ENCODE assay signal across 16 cellular contexts in the genomic region with DNA sequence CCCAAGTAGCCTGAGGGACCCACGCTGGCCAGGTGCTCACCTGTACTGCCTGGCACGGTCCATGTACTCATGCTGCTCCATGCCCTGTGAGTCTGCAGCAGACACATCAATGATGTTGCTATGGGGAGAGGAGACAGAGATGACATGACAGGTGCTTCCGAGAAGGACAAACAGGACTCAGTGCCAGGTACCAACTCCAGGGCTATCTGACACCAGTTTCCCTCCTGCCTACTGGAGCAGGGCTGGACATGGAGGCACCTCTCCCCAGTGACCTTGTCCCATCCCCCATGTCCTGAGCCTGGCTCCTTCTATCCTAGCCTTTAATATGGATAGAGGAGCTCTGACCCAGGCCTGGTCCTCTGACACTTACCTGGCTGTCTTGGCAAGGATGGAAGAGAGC. TPM values are rescaled to one million over a fixed set of nuclear protein-coding genes. Genes with fewer than 3 reads are reported as not detected.
DNase-seq lines count a peak whose midpoint lies in the region; ATAC-seq and TF ChIP-seq lines count a peak whose summit lies in the region.
"Had no signal": no experiment of that assay in that cellular context is flagged by ENCODE, and none has a peak within 500 bp of the region (broad histone marks: within the 10 kb centered on the region; RNA-seq: fewer than 3 reads in every experiment).

No MANE protein-coding gene starts in this region.

- TF ChIP-seq CTCF in heart right ventricle (IDR thresholded peaks at IDR 0.05), result no peak

- H3K18ac ChIP-seq in neuronal stem cell (ENCODE audit: low read length), result no peak overlapping the region

- no peaks in the 10 kb centered on the region for H3K27me3 Mint-ChIP-seq in activated T-cell treated with anti-CD3 and anti-CD28 coated beads, Interleukin-2, amount 50 U/mL, for 72 hours (ENCODE audit: low read depth)
- no peaks in the 10 kb centered on the region for H3K27me3 Mint-ChIP-seq in activated T-cell treated with anti-CD3 and anti-CD28 coated beads, Interleukin-2, amount 50 U/mL, for 4 hours (ENCODE audit: low read depth)
- no peaks in the 10 kb centered on the region for H3K27me3 Mint-ChIP-seq in T-helper 17 cell
- H3K27me3 Mint-ChIP-seq: CD4-positive, CD25-positive, alpha-beta regulatory T cell had no signal

- H3K79me1 ChIP-seq in neuronal stem cell (ENCODE audit: low read depth, low read length), result peaks cover 4% of the 10 kb centered on the region

- H3K27me3 ChIP-seq in neuronal stem cell (ENCODE audit: control insufficient read depth in 3 of 3, insufficient read depth in 3 of 3, low read depth in 1 of 3, low read length in 3 of 3), result no peaks in the 10 kb centered on the region
- H3K27me3 ChIP-seq in heart right ventricle, result no peaks in the 10 kb centered on the region
- H3K27me3 ChIP-seq: BLaER1 had no signal

- no peaks in the 10 kb centered on the region for H3K9me3 Mint-ChIP-seq in activated T-cell treated with anti-CD3 and anti-CD28 coated beads, Interleukin-2, amount 50 U/mL, for 72 hours
- H3K9me3 Mint-ChIP-seq in activated T-cell treated with anti-CD3 and anti-CD28 coated beads, Interleukin-2, amount 50 U/mL, for 4 hours, result no peaks in the 10 kb centered on the region
- no peaks in the 10 kb centered on the region for H3K9me3 Mint-ChIP-seq in stimulated activated effector memory CD8-positive, alpha-beta T cell treated with anti-CD3 and anti-CD28 coated beads, Interleukin-12 subunit alpha, Interleukin-12 subunit beta, amount 100 ng/mL, for 72 hours
- H3K9me3 Mint-ChIP-seq: CD4-positive, CD25-positive, alpha-beta regulatory T cell had no signal

- H3K4me3 Mint-ChIP-seq in activated T-cell treated with anti-CD3 and anti-CD28 coated beads, Interleukin-2, amount 50 U/mL, for 72 hours, result no peak overlapping the region
- H3K4me3 Mint-ChIP-seq in activated T-cell treated with anti-CD3 and anti-CD28 coated beads, Interleukin-2, amount 50 U/mL, for 4 hours, result no peak overlapping the region
- H3K4me3 Mint-ChIP-seq in T-helper 17 cell, result no peak overlapping the region
- no peak overlapping the region for H3K4me3 Mint-ChIP-seq in stimulated activated effector memory CD8-positive, alpha-beta T cell treated with anti-CD3 and anti-CD28 coated beads, Interleukin-12 subunit alpha, Interleukin-12 subunit beta, amount 100 ng/mL, for 72 hours

- no peak overlapping the region for H2BK15ac ChIP-seq in neuronal stem cell (ENCODE audit: low read length)

- no peak overlapping the region for H4K8ac ChIP-seq in neuronal stem cell (ENCODE audit: low read depth, low read length)

- H2BK5ac ChIP-seq in neuronal stem cell (ENCODE audit: low read length), result no peak overlapping the region

- H3K4me2 ChIP-seq in neuronal stem cell (ENCODE audit: insufficient read depth, low read length, poor library complexity, severe bottlenecking), result no peak overlapping the region
- H3K4me2 ChIP-seq: BLaER1 had no signal

- H4K91ac ChIP-seq in neuronal stem cell (ENCODE audit: low read depth, low read length, poor library complexity), result no peak overlapping the region

- H3K4me3 ChIP-seq in neuronal stem cell (ENCODE audit: low read length in 2 of 2), result peak overlapping the region in 1 of 2 donors; percentile 39
- no peak overlapping the region for H3K4me3 ChIP-seq in heart right ventricle
- H3K4me3 ChIP-seq: BLaER1 had no signal

- no peak overlapping the region for H3K14ac ChIP-seq in neuronal stem cell (ENCODE audit: low read length)

- H3K36me3 ChIP-seq in neuronal stem cell (replicated peaks in 1 of 2; ENCODE audit: control insufficient read depth in 2 of 2, insufficient read depth in 2 of 2, low read length in 2 of 2) (peaks cover 30 to 73% of the 10 kb centered on the region in 2 donors), heart right ventricle (peaks cover 0 to 79% (median 22%) of the 10 kb centered on the region in 9 donors)

- H3K27ac Mint-ChIP-seq in activated T-cell treated with anti-CD3 and anti-CD28 coated beads, Interleukin-2, amount 50 U/mL, for 72 hours, result peak overlapping the region; percentile 45
- peak overlapping the region; percentile 70 for H3K27ac Mint-ChIP-seq in T-helper 17 cell
- peak overlapping the region; percentile 95 for H3K27ac Mint-ChIP-seq in stimulated activated effector memory CD8-positive, alpha-beta T cell treated with anti-CD3 and anti-CD28 coated beads, Interleukin-12 subunit alpha, Interleukin-12 subunit beta, amount 100 ng/mL, for 72 hours

- no peak for ATAC-seq in activated T-cell treated with anti-CD3 and anti-CD28 coated beads, Interleukin-2, amount 50 U/mL, for 72 hours (replicated peaks in 1 of 2)
- no peak for ATAC-seq in activated T-cell treated with anti-CD3 and anti-CD28 coated beads, Interleukin-2, amount 50 U/mL, for 4 hours
- ATAC-seq in T-helper 17 cell (no peak), heart right ventricle (no peak), HG02870 (IDR thresholded peaks at IDR 0.05; ENCODE audit: unreplicated experiment) (no peak)
- ATAC-seq in stimulated activated effector memory CD8-positive, alpha-beta T cell treated with anti-CD3 and anti-CD28 coated beads, Interleukin-12 subunit alpha, Interleukin-12 subunit beta, amount 100 ng/mL, for 72 hours, result no peak
- ATAC-seq: HCT116, HepG2 had no signal

- H3K4me1 Mint-ChIP-seq in activated T-cell treated with anti-CD3 and anti-CD28 coated beads, Interleukin-2, amount 50 U/mL, for 72 hours (ENCODE audit: low read depth), result peaks cover 32% of the 10 kb centered on the region
- H3K4me1 Mint-ChIP-seq in activated T-cell treated with anti-CD3 and anti-CD28 coated beads, Interleukin-2, amount 50 U/mL, for 4 hours (ENCODE audit: low read depth), result peaks cover 28% of the 10 kb centered on the region
- peaks cover 33% of the 10 kb centered on the region for H3K4me1 Mint-ChIP-seq in T-helper 17 cell
- H3K4me1 Mint-ChIP-seq in stimulated activated effector memory CD8-positive, alpha-beta T cell treated with anti-CD3 and anti-CD28 coated beads, Interleukin-12 subunit alpha, Interleukin-12 subunit beta, amount 100 ng/mL, for 72 hours, result peaks cover 30% of the 10 kb centered on the region

- no peak overlapping the region for H2AFZ ChIP-seq in neuronal stem cell (ENCODE audit: low read length)

- no peak overlapping the region for H2AK5ac ChIP-seq in neuronal stem cell (ENCODE audit: low read depth, low read length)

- H3K9me3 ChIP-seq in T-helper 17 cell (ENCODE audit: control insufficient read depth, low read length, poor library complexity, severe bottlenecking) (no peaks in the 10 kb centered on the region), neuronal stem cell (replicated peaks in 1 of 2; ENCODE audit: control insufficient read depth in 2 of 2, insufficient read depth in 1 of 2, low read depth in 1 of 2, low read length in 2 of 2) (no peaks in the 10 kb centered on the region), heart right ventricle (no peaks in the 10 kb centered on the region)
- H3K9me3 ChIP-seq: BLaER1 had no signal

- H2BK120ac ChIP-seq in neuronal stem cell (ENCODE audit: low read depth, low read length), result no peak overlapping the region

- no peak overlapping the region for H3K4ac ChIP-seq in neuronal stem cell (ENCODE audit: low read length)

- no peak overlapping the region for H3K9ac ChIP-seq in neuronal stem cell (ENCODE audit: low read depth, low read length, poor library complexity)

- H3K27ac ChIP-seq in neuronal stem cell (replicated peaks; ENCODE audit: low read length) (no peak overlapping the region), heart right ventricle (no peak overlapping the region)
- H3K27ac ChIP-seq: BLaER1 had no signal

- H3K23ac ChIP-seq in neuronal stem cell (ENCODE audit: low read depth, low read length, poor library complexity), result peak overlapping the region; percentile 50

- no peak for DNase-seq in activated T-cell treated with anti-CD3 and anti-CD28 coated beads, Interleukin-2, amount 50 U/mL, for 72 hours
- no peak for DNase-seq in activated T-cell treated with anti-CD3 and anti-CD28 coated beads, Interleukin-2, amount 50 U/mL, for 4 hours
- DNase-seq in T-helper 17 cell, result no peak
- DNase-seq in neuronal stem cell (ENCODE audit: low spot score), result no peak
- no peak for DNase-seq in stimulated activated effector memory CD8-positive, alpha-beta T cell treated with anti-CD3 and anti-CD28 coated beads, Interleukin-12 subunit alpha, Interleukin-12 subunit beta, amount 100 ng/mL, for 72 hours (ENCODE audit: low spot score in 2 of 2)
- DNase-seq in heart right ventricle, result no peak
- no peak for DNase-seq in GOT3 (lab: John Stamatoyannopoulos, UW)
- DNase-seq: 8988T; AML-193; CD4-positive, CD25-positive, alpha-beta regulatory T cell; DMS53; GF-D8 had no signal

- intact Hi-C loops in heart right ventricle (cut with DNase I), result loop anchor here in 1 of 10 donors (5.0 kb wide), 1 partner anchor 884 kb away; no protein-coding TSS in a partner anchor

- WGBS in neuronal stem cell (ENCODE audit: extremely low coverage in 2 of 2, insufficient read length in 2 of 2, insufficient replicate concordance in 1 of 2), 2 donors, result no CpG with 5 or more reads among the region's 3 CpGs
- WGBS in heart right ventricle, 2 donors, result 95 to 99% methylated on average over 3 of the region's 3 CpGs

- H2BK12ac ChIP-seq in neuronal stem cell (ENCODE audit: low read length), result no peak overlapping the region

- peaks cover 9 to 10% of the 10 kb centered on the region in 2 donors for H3K4me1 ChIP-seq in neuronal stem cell (ENCODE audit: control insufficient read depth in 2 of 2, insufficient read depth in 1 of 2, low read depth in 1 of 2, low read length in 2 of 2)
- H3K4me1 ChIP-seq in heart right ventricle, result peaks cover 6 to 45% (median 36%) of the 10 kb centered on the region in 9 donors

- H3K36me3 Mint-ChIP-seq in activated T-cell treated with anti-CD3 and anti-CD28 coated beads, Interleukin-2, amount 50 U/mL, for 72 hours (ENCODE audit: insufficient read depth in 2 of 2), result peaks cover 4 to 8% of the 10 kb centered on the region in 2 donors
- H3K36me3 Mint-ChIP-seq in activated T-cell treated with anti-CD3 and anti-CD28 coated beads, Interleukin-2, amount 50 U/mL, for 4 hours (ENCODE audit: insufficient read depth), result peaks cover 11% of the 10 kb centered on the region
- peaks cover 4% of the 10 kb centered on the region for H3K36me3 Mint-ChIP-seq in T-helper 17 cell (ENCODE audit: low read depth)
- peaks cover 50% of the 10 kb centered on the region for H3K36me3 Mint-ChIP-seq in stimulated activated effector memory CD8-positive, alpha-beta T cell treated with anti-CD3 and anti-CD28 coated beads, Interleukin-12 subunit alpha, Interleukin-12 subunit beta, amount 100 ng/mL, for 72 hours

RNA-seq across cellular contexts. Expression of a gene that starts 4.4 kb away (rescaled TPM):
- 10 to 100 TPM; 43.7 to 49.9 TPM for total RNA-seq in activated T-cell treated with anti-CD3 and anti-CD28 coated beads, Interleukin-2, amount 50 U/mL, for 72 hours
- total RNA-seq in activated T-cell treated with anti-CD3 and anti-CD28 coated beads, Interleukin-2, amount 50 U/mL, for 4 hours, result 10 to 100 TPM; 77.6 to 82.1 (median 78.2) TPM
- total RNA-seq in T-helper 17 cell, result 10 to 100 TPM; 43.7 to 74.6 TPM
- polyA plus RNA-seq in neuronal stem cell (2013, experiment 1 of 2), result 66.8 TPM
- 64.1 TPM for polyA plus RNA-seq in neuronal stem cell (2013, experiment 2 of 2)
- total RNA-seq in heart right ventricle, result 100 to 1,000 TPM in 1 of 10 donors, 10 to 100 TPM in 9; 76.5 to 103 (median 81.8) TPM
- 100 to 1,000 TPM in 1 of 2 donors, 10 to 100 TPM in 1; 58.3 to 158 TPM for polyA plus RNA-seq in heart right ventricle

RNA-seq across cellular contexts. Expression of a gene that starts 7.0 kb away (rescaled TPM):
- not detected for total RNA-seq in activated T-cell treated with anti-CD3 and anti-CD28 coated beads, Interleukin-2, amount 50 U/mL, for 72 hours
- total RNA-seq in activated T-cell treated with anti-CD3 and anti-CD28 coated beads, Interleukin-2, amount 50 U/mL, for 4 hours, result not detected
- total RNA-seq in T-helper 17 cell, result not detected
- polyA plus RNA-seq in neuronal stem cell (2013, experiment 1 of 2), result not detected
- polyA plus RNA-seq in neuronal stem cell (2013, experiment 2 of 2), result not detected
- under 1 TPM in 1 of 10 donors, not detected in 9; 0.21 TPM for total RNA-seq in heart right ventricle
- polyA plus RNA-seq in heart right ventricle, result not detected
- total RNA-seq: CD4-positive, CD25-positive, alpha-beta regulatory T cell; HepG2 had no signal
- polyA plus RNA-seq: CD4-positive, CD25-positive, alpha-beta regulatory T cell; HepG2 had no signal

RNA-seq across cellular contexts. Expression of a gene that starts 13.8 kb away (rescaled TPM):
- total RNA-seq in activated T-cell treated with anti-CD3 and anti-CD28 coated beads, Interleukin-2, amount 50 U/mL, for 72 hours, result 10 to 100 TPM; 63.8 to 79.8 TPM
- total RNA-seq in activated T-cell treated with anti-CD3 and anti-CD28 coated beads, Interleukin-2, amount 50 U/mL, for 4 hours, result 10 to 100 TPM; 56.2 to 68.9 (median 58.9) TPM
- total RNA-seq in T-helper 17 cell, result 10 to 100 TPM; 47.0 to 54.6 TPM
- polyA plus RNA-seq in neuronal stem cell (2013, experiment 1 of 2), result 59.7 TPM
- 57.4 TPM for polyA plus RNA-seq in neuronal stem cell (2013, experiment 2 of 2)
- total RNA-seq in heart right ventricle, result 10 to 100 TPM; 31.8 to 58.3 (median 46.8) TPM
- polyA plus RNA-seq in heart right ventricle, result 100 to 1,000 TPM in 1 of 2 donors, 10 to 100 TPM in 1; 43.8 to 104 TPM

RNA-seq across cellular contexts. Expression of a gene that starts 18.1 kb away (rescaled TPM):
- total RNA-seq in activated T-cell treated with anti-CD3 and anti-CD28 coated beads, Interleukin-2, amount 50 U/mL, for 72 hours, result 1 to 10 TPM; 4.6 to 6.3 TPM
- total RNA-seq in activated T-cell treated with anti-CD3 and anti-CD28 coated beads, Interleukin-2, amount 50 U/mL, for 4 hours, result 1 to 10 TPM; 3.3 to 7.7 (median 7.3) TPM
- total RNA-seq in T-helper 17 cell, result 1 to 10 TPM in 1 of 2 donors, under 1 TPM in 1; 0.75 to 4.5 TPM
- polyA plus RNA-seq in neuronal stem cell (2013, experiment 1 of 2), result 7.1 TPM
- 8.5 TPM for polyA plus RNA-seq in neuronal stem cell (2013, experiment 2 of 2)
- 1 to 10 TPM; 2.3 to 9.1 (median 4.7) TPM for total RNA-seq in heart right ventricle
- 1 to 10 TPM; 2.5 to 2.8 TPM for polyA plus RNA-seq in heart right ventricle

RNA-seq across cellular contexts. Expression of a gene that starts 18.4 kb away (rescaled TPM):
- total RNA-seq in activated T-cell treated with anti-CD3 and anti-CD28 coated beads, Interleukin-2, amount 50 U/mL, for 72 hours, result 100 to 1,000 TPM; 156 to 163 TPM
- 10 to 100 TPM; 80.8 to 90.6 (median 85.3) TPM for total RNA-seq in activated T-cell treated with anti-CD3 and anti-CD28 coated beads, Interleukin-2, amount 50 U/mL, for 4 hours
- total RNA-seq in T-helper 17 cell (100 to 1,000 TPM; 207 to 208 TPM), heart right ventricle (100 to 1,000 TPM in 2 of 10 donors, 10 to 100 TPM in 8; 60.8 to 117 (median 83.4) TPM)
- 81.2 TPM for polyA plus RNA-seq in neuronal stem cell (2013, experiment 1 of 2)
- 78.8 TPM for polyA plus RNA-seq in neuronal stem cell (2013, experiment 2 of 2)
- polyA plus RNA-seq in heart right ventricle, result 100 to 1,000 TPM in 1 of 2 donors, 10 to 100 TPM in 1; 54.1 to 159 TPM

Comparison
In these comparisons a context has a peak if more than half of its experiments do, and no peak if none do; other contexts are left out.
1. H3K27ac Mint-ChIP-seq: peak in every context shown above with its lines; median percentile 95 in stimulated activated effector memory CD8-positive, alpha-beta T cell treated with anti-CD3 and anti-CD28 coated beads, Interleukin-12 subunit alpha, Interleukin-12 subunit beta, amount 100 ng/mL, for 72 hours; 70 in T-helper 17 cell; 45 in activated T-cell treated with anti-CD3 and anti-CD28 coated beads, Interleukin-2, amount 50 U/mL, for 72 hours.